Comparison of ENCODE assay signal across 20 cellular contexts in genomic region chr2:57802243-57802642, GRCh38.
"Had no signal": no experiment of that assay in that cellular context is flagged by ENCODE, and none has a peak within 500 bp of the region (broad histone marks: within the 10 kb centered on the region; RNA-seq: fewer than 3 reads in every experiment).

No MANE protein-coding gene starts in this region.

- H3K4me1 Mint-ChIP-seq: naive thymus-derived CD8-positive, alpha-beta T cell; stimulated activated memory B cell treated with anti-CD40 and anti-IgM and Interleukin-4, amounts not matched to agents 10 μg/mL and 1 μg/mL and 100 μg/mL, for 72 hours had no signal

- H3K27ac ChIP-seq: dorsolateral prefrontal cortex, heart left ventricle, neutrophil, psoas muscle, right lobe of liver, thoracic aorta, transverse colon had no signal

- H3K4me3 Mint-ChIP-seq: naive thymus-derived CD8-positive, alpha-beta T cell; stimulated activated memory B cell treated with anti-CD40 and anti-IgM and Interleukin-4, amounts not matched to agents 10 μg/mL and 1 μg/mL and 100 μg/mL, for 72 hours; stimulated activated naive CD8-positive, alpha-beta T cell treated with anti-CD3 and anti-CD28 coated beads, Interleukin-15, Interleukin-2, amounts not matched to agents 100 ng/mL and 50 ng/mL, for 24 hours had no signal

- DNase-seq: cortex of kidney; dorsolateral prefrontal cortex; effector CD8-positive, alpha-beta T cell; foreskin melanocyte; hippocampal formation; mucosa of descending colon; naive thymus-derived CD8-positive, alpha-beta T cell; psoas muscle; retina; right lobe of liver; stimulated activated CD4-positive, alpha-beta T cell treated with anti-CD3 and anti-CD28 coated beads, Interleukin-15, amount 100 ng/mL, for 24 hours; stimulated activated CD4-positive, alpha-beta T cell treated with anti-CD3 and anti-CD28 coated beads, Interleukin-1b, Interleukin-23, amount 100 ng/mL, for 48 hours; stimulated activated CD4-positive, alpha-beta T cell treated with anti-CD3 and anti-CD28 coated beads, Interleukin-4, amount 100 ng/mL, for 24 hours; transverse colon had no signal

- H3K27me3 Mint-ChIP-seq: stimulated activated memory B cell treated with anti-CD40 and anti-IgM and Interleukin-4, amounts not matched to agents 10 μg/mL and 1 μg/mL and 100 μg/mL, for 72 hours; stimulated activated naive CD8-positive, alpha-beta T cell treated with anti-CD3 and anti-CD28 coated beads, Interleukin-15, Interleukin-2, amounts not matched to agents 100 ng/mL and 50 ng/mL, for 24 hours had no signal

- H3K36me3 ChIP-seq: heart left ventricle, neutrophil, right lobe of liver, thoracic aorta, transverse colon had no signal

- H3K4me3 ChIP-seq: dorsolateral prefrontal cortex, heart left ventricle, mucosa of descending colon, psoas muscle, right lobe of liver, thoracic aorta, transverse colon had no signal

- ATAC-seq: heart left ventricle; left lobe of liver; mucosa of descending colon; naive thymus-derived CD8-positive, alpha-beta T cell; psoas muscle; right lobe of liver; stimulated activated memory B cell treated with anti-CD40 and anti-IgM and Interleukin-4, amounts not matched to agents 10 μg/mL and 1 μg/mL and 100 μg/mL, for 72 hours had no signal

- H3K27ac Mint-ChIP-seq: naive thymus-derived CD8-positive, alpha-beta T cell; stimulated activated memory B cell treated with anti-CD40 and anti-IgM and Interleukin-4, amounts not matched to agents 10 μg/mL and 1 μg/mL and 100 μg/mL, for 72 hours; stimulated activated naive CD8-positive, alpha-beta T cell treated with anti-CD3 and anti-CD28 coated beads, Interleukin-15, Interleukin-2, amounts not matched to agents 100 ng/mL and 50 ng/mL, for 24 hours had no signal

- H3K9me3 ChIP-seq: mucosa of descending colon, neutrophil, right lobe of liver had no signal

- H3K27me3 ChIP-seq: dorsolateral prefrontal cortex, heart left ventricle, neutrophil, right lobe of liver, transverse colon had no signal

- H3K4me1 ChIP-seq: heart left ventricle, psoas muscle, right lobe of liver, transverse colon had no signal
